7 cellular contexts compared by ENCODE assay signal in genomic region chr22:37498289-37498909, GRCh38. TPM values are rescaled to one million over a fixed set of nuclear protein-coding genes. Genes with fewer than 3 reads are reported as not detected.
DNase-seq lines count a peak whose midpoint lies in the region; ATAC-seq and TF ChIP-seq lines count a peak whose summit lies in the region.

No MANE protein-coding gene starts in this region.

- H3K36me3 Mint-ChIP-seq in activated CD8-positive, alpha-beta T cell treated with anti-CD3 and anti-CD28 coated beads, Interleukin-2, amount 10 ng/mL, durations not matched to agents 7 days and 5 days (ENCODE audit: low read depth), result no peaks in the 10 kb centered on the region

- CTCF ChIA-PET in activated CD8-positive, alpha-beta T cell treated with anti-CD3 and anti-CD28 coated beads, Interleukin-2, amount 10 ng/mL, durations not matched to agents 7 days and 5 days (lab: Charles Lee), result interaction anchor here (0.9 to 6.3 kb wide), 9 partner anchors 9 to 111 kb away, joined by 3 to 44 read pairs (median 5); partner anchors contain the start of genes GGA1 and MFNG

- peak; percentile 80 for DNase-seq in activated CD8-positive, alpha-beta T cell treated with anti-CD3 and anti-CD28 coated beads, Interleukin-2, amount 10 ng/mL, durations not matched to agents 7 days and 5 days
- DNase-seq in esophagus squamous epithelium (lab: John Stamatoyannopoulos, UW) (no peak), posterior vena cava (ENCODE audit: low spot score) (no peak)
- DNase-seq in stimulated activated CD4-positive, alpha-beta T cell treated with anti-CD3 and anti-CD28 coated beads, Interleukin-2, amount 100 ng/mL, for 24 hours, result peak; percentile 73 to 78

- intact Hi-C loops in esophagus squamous epithelium (cut with DNase I), result no loop called here
- intact Hi-C loops in posterior vena cava (cut with DNase I), result no loop called here

- H3K4me3 Mint-ChIP-seq in activated CD8-positive, alpha-beta T cell treated with anti-CD3 and anti-CD28 coated beads, Interleukin-2, amount 10 ng/mL, durations not matched to agents 7 days and 5 days, result no peak overlapping the region

- peaks cover 21% of the 10 kb centered on the region for H3K4me1 Mint-ChIP-seq in activated CD8-positive, alpha-beta T cell treated with anti-CD3 and anti-CD28 coated beads, Interleukin-2, amount 10 ng/mL, durations not matched to agents 7 days and 5 days (ENCODE audit: low read depth)

- peaks cover 0 to 65% (median 0%) of the 10 kb centered on the region in 3 donors for H3K36me3 ChIP-seq in esophagus squamous epithelium

- WGBS in esophagus squamous epithelium, 2 donors, result 40 to 71% methylated on average over 1 to 2 of the region's 15 CpGs

- peak; percentile 90 for TF ChIP-seq CTCF in GM12872 (IDR thresholded peaks at IDR 0.05; ENCODE audit: insufficient read depth, low read depth, low read length)
- TF ChIP-seq CTCF in LNCAP (IDR thresholded peaks at IDR 0.05), result peak; percentile 66
- TF ChIP-seq CTCF in esophagus squamous epithelium (IDR thresholded peaks at IDR 0.05), result peak in 5 of 6 experiments; percentile 19 to 49 (median 38)

- TF ChIP-seq POLR2A in esophagus squamous epithelium (IDR thresholded peaks at IDR 0.05), result no peak

- H3K9me3 ChIP-seq in esophagus squamous epithelium, result no peaks in the 10 kb centered on the region

- POLR2A ChIA-PET in activated CD8-positive, alpha-beta T cell treated with anti-CD3 and anti-CD28 coated beads, Interleukin-2, amount 10 ng/mL, durations not matched to agents 7 days and 5 days (lab: Charles Lee), result no interaction called here

- ATAC-seq in activated CD8-positive, alpha-beta T cell treated with anti-CD3 and anti-CD28 coated beads, Interleukin-2, amount 10 ng/mL, durations not matched to agents 7 days and 5 days, result peak; percentile 94
- no peak for ATAC-seq in GM21367 (IDR thresholded peaks at IDR 0.05; ENCODE audit: unreplicated experiment)

- H3K27me3 Mint-ChIP-seq in activated CD8-positive, alpha-beta T cell treated with anti-CD3 and anti-CD28 coated beads, Interleukin-2, amount 10 ng/mL, durations not matched to agents 7 days and 5 days (ENCODE audit: low read depth), result peaks cover 6% of the 10 kb centered on the region

- H3K27ac Mint-ChIP-seq in activated CD8-positive, alpha-beta T cell treated with anti-CD3 and anti-CD28 coated beads, Interleukin-2, amount 10 ng/mL, durations not matched to agents 7 days and 5 days, result no peak overlapping the region

- no peak overlapping the region for H3K27ac ChIP-seq in esophagus squamous epithelium

- no peak overlapping the region for H3K4me3 ChIP-seq in esophagus squamous epithelium

- peaks cover 0 to 44% (median 10%) of the 10 kb centered on the region in 3 donors for H3K4me1 ChIP-seq in esophagus squamous epithelium

- no peaks in the 10 kb centered on the region for H3K9me3 Mint-ChIP-seq in activated CD8-positive, alpha-beta T cell treated with anti-CD3 and anti-CD28 coated beads, Interleukin-2, amount 10 ng/mL, durations not matched to agents 7 days and 5 days (ENCODE audit: insufficient read depth)

- peaks cover 0 to 7% (median 0%) of the 10 kb centered on the region in 4 donors for H3K27me3 ChIP-seq in esophagus squamous epithelium

RNA-seq across cellular contexts. Expression of gene MFNG, which starts 12.2 kb away (rescaled TPM):
- 100 to 1,000 TPM; 227 to 232 TPM for total RNA-seq in activated CD8-positive, alpha-beta T cell treated with anti-CD3 and anti-CD28 coated beads, Interleukin-2, amount 10 ng/mL, durations not matched to agents 7 days and 5 days
- total RNA-seq in esophagus squamous epithelium, result 10 to 100 TPM in 1 of 4 donors, 1 to 10 TPM in 3; 3.8 to 10.3 (median 7.9) TPM
- 10 to 100 TPM; 21.6 to 23.0 TPM for total RNA-seq in posterior vena cava

RNA-seq across cellular contexts. Expression of gene CARD10, which starts 20.8 kb away (rescaled TPM):
- total RNA-seq in activated CD8-positive, alpha-beta T cell treated with anti-CD3 and anti-CD28 coated beads, Interleukin-2, amount 10 ng/mL, durations not matched to agents 7 days and 5 days, result under 1 TPM in 1 of 2 experiments, not detected in 1; 0.31 TPM
- total RNA-seq in esophagus squamous epithelium, result 10 to 100 TPM; 11.6 to 24.1 (median 20.9) TPM
- total RNA-seq in posterior vena cava, result 10 to 100 TPM in 1 of 2 donors, 1 to 10 TPM in 1; 7.8 to 12.8 TPM

Comparison
In these comparisons a context has a peak if more than half of its experiments do, and no peak if none do; other contexts are left out.
1. CTCF ChIP-seq: peak in every context shown above with its lines; median percentile 90 in GM12872; 66 in LNCAP; 38 in esophagus squamous epithelium.
2. DNase-seq: peak in activated CD8-positive, alpha-beta T cell treated with anti-CD3 and anti-CD28 coated beads, Interleukin-2, amount 10 ng/mL, durations not matched to agents 7 days and 5 days (single experiment) and stimulated activated CD4-positive, alpha-beta T cell treated with anti-CD3 and anti-CD28 coated beads, Interleukin-2, amount 100 ng/mL, for 24 hours (2 of 2); none in esophagus squamous epithelium (single experiment) and posterior vena cava (single experiment).
3. RNA of gene MFNG, which starts 12.2 kb away (total RNA-seq): 227 to 232 TPM in activated CD8-positive, alpha-beta T cell treated with anti-CD3 and anti-CD28 coated beads, Interleukin-2, amount 10 ng/mL, durations not matched to agents 7 days and 5 days; 21.6 to 23.0 TPM in posterior vena cava and 3.8 to 10.3 TPM in esophagus squamous epithelium; every median in the first group is over 4 times any median in the second.
4. RNA of gene CARD10, which starts 20.8 kb away (total RNA-seq): 11.6 to 24.1 TPM in esophagus squamous epithelium and 7.8 to 12.8 TPM in posterior vena cava; 0.31 TPM in activated CD8-positive, alpha-beta T cell treated with anti-CD3 and anti-CD28 coated beads, Interleukin-2, amount 10 ng/mL, durations not matched to agents 7 days and 5 days; every median in the first group is over 4 times any median in the second.